In the genomic region with DNA sequence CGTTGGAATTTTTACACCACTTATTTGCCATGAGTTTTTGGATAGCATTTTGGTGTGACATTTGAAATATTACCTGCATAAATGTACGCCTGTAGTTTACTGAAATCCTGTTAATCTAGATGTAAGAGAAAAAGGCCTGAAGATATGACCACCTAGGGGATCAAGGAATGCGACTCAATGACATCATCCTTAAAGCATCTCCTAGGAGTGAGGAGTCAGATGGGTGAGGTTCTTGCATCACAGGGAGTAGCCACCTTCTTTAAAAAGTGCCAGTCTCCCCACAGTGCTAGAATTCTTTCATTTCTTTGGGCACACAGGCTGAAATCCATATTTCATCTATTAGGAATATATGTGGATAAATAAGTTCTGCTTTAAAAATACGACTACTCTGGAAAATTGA, we compare ENCODE assay signal across 1 cellular context.
TF ChIP-seq lines count a peak whose summit lies in the region.

No MANE protein-coding gene starts in this region.

TF ChIP-seq in Ishikawa, 13 proteins besides CTCF, POLR2A, EP300 and RAD21 (continued from another document):
- TF ChIP-seq, protein P1, sequence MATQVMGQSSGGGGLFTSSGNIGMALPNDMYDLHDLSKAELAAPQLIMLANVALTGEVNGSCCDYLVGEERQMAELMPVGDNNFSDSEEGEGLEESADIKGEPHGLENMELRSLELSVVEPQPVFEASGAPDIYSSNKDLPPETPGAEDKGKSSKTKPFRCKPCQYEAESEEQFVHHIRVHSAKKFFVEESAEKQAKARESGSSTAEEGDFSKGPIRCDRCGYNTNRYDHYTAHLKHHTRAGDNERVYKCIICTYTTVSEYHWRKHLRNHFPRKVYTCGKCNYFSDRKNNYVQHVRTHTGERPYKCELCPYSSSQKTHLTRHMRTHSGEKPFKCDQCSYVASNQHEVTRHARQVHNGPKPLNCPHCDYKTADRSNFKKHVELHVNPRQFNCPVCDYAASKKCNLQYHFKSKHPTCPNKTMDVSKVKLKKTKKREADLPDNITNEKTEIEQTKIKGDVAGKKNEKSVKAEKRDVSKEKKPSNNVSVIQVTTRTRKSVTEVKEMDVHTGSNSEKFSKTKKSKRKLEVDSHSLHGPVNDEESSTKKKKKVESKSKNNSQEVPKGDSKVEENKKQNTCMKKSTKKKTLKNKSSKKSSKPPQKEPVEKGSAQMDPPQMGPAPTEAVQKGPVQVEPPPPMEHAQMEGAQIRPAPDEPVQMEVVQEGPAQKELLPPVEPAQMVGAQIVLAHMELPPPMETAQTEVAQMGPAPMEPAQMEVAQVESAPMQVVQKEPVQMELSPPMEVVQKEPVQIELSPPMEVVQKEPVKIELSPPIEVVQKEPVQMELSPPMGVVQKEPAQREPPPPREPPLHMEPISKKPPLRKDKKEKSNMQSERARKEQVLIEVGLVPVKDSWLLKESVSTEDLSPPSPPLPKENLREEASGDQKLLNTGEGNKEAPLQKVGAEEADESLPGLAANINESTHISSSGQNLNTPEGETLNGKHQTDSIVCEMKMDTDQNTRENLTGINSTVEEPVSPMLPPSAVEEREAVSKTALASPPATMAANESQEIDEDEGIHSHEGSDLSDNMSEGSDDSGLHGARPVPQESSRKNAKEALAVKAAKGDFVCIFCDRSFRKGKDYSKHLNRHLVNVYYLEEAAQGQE (IDR thresholded peaks at IDR 0.05; ENCODE audit: low read depth) = no peak
- TF ChIP-seq EGR1 (IDR thresholded peaks at IDR 0.05) (no peak), TCF12 (IDR thresholded peaks at IDR 0.05; ENCODE audit: low read depth) (no peak), YY1 (IDR thresholded peaks at IDR 0.05; ENCODE audit: low read depth) (no peak), TAF1 (IDR thresholded peaks at IDR 0.05; ENCODE audit: low read depth) (no peak)
- TF ChIP-seq, protein P2, sequence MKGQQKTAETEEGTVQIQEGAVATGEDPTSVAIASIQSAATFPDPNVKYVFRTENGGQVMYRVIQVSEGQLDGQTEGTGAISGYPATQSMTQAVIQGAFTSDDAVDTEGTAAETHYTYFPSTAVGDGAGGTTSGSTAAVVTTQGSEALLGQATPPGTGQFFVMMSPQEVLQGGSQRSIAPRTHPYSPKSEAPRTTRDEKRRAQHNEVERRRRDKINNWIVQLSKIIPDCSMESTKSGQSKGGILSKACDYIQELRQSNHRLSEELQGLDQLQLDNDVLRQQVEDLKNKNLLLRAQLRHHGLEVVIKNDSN (IDR thresholded peaks at IDR 0.05) = no peak
